In genomic region chr11:65478411-65479183, GRCh38 we compare ENCODE assay signal across 1 cellular context.
A peak's percentile ranks its signal among the peaks of the same experiment; 100 is the strongest.
TF ChIP-seq lines count a peak whose summit lies in the region.

No MANE protein-coding gene starts in this region.

TF ChIP-seq in K562, 482 proteins besides CTCF, POLR2A, EP300 and RAD21 (continued from another document):
- TF ChIP-seq, protein P1, sequence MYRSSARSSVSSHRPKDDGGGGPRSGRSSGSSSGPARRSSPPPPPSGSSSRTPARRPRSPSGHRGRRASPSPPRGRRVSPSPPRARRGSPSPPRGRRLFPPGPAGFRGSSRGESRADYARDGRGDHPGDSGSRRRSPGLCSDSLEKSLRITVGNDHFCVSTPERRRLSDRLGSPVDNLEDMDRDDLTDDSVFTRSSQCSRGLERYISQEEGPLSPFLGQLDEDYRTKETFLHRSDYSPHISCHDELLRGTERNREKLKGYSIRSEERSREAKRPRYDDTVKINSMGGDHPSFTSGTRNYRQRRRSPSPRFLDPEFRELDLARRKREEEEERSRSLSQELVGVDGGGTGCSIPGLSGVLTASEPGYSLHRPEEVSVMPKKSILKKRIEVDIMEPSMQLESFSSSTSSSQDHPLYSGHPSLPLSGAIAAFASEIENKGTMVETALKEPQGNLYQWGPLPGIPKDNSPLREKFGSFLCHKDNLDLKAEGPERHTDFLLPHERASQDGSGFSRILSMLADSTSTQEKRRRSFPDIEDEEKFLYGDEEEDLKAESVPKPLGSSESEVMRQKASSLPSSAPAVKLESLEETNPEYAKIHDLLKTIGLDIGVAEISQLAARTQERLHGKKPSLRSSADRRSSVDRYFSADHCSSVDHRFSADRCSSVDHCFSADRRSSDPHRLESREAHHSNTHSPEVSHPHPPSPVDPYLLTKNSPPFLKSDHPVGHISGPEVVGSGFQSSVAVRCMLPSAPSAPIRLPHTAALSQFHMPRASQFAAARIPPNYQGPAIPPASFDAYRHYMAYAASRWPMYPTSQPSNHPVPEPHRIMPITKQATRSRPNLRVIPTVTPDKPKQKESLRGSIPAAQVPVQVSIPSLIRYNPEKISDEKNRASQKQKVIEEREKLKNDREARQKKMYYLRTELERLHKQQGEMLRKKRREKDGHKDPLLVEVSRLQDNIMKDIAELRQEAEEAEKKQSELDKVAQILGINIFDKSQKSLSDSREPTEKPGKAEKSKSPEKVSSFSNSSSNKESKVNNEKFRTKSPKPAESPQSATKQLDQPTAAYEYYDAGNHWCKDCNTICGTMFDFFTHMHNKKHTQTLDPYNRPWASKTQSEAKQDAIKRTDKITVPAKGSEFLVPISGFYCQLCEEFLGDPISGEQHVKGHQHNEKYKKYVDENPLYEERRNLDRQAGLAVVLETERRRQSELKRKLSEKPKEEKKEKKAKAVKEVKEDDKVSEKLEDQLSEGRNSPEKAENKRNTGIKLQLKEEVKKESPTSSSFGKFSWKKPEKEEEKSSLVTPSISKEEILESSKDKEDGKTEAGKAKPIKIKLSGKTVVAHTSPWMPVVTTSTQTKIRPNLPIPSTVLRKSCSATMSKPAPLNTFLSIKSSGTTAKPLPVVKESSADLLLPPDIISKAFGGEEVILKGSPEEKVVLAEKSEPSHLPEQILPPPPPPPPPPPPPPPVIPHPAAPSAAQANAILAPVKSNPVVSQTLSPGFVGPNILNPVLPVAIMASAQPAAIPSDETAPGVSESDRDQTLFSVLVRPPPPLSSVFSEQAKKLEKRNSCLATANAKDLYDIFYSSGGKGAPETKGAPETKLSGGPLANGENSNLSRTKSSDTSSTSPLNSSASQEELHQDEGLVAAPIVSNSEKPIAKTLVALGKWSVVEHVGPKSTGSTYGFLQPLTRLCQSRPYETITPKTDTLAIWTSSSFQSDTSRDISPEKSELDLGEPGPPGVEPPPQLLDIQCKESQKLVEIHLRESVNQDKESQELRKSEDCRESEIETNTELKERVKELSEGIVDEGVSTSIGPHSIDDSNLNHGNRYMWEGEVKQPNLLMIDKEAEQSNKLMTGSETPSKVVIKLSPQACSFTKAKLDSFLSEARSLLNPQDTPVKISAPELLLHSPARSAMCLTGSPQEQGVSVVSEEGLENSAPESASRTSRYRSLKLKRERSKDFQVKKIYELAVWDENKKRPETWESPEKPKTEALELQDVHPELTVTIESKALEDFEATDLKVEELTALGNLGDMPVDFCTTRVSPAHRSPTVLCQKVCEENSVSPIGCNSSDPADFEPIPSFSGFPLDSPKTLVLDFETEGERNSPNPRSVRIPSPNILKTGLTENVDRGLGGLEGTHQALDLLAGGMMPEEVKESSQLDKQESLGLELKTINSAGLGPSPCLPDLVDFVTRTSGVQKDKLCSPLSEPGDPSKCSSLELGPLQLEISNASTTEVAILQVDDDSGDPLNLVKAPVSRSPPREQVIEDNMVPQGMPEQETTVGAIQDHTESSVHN (IDR thresholded peaks at IDR 0.05; ENCODE audit: borderline replicate concordance in 1 of 2, low read depth in 1 of 2), result no peak
- TF ChIP-seq KLF16 (IDR thresholded peaks at IDR 0.05), result 0 out of 2 replicates have a peak, but pooled peaks have one; percentile 7
- TF ChIP-seq, protein P2, sequence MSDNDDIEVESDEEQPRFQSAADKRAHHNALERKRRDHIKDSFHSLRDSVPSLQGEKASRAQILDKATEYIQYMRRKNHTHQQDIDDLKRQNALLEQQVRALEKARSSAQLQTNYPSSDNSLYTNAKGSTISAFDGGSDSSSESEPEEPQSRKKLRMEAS (CRISPR knock-in tag; IDR thresholded peaks at IDR 0.05), result 0 out of 2 replicates have a peak, but pooled peaks have one; percentile 28
- TF ChIP-seq, protein P3, sequence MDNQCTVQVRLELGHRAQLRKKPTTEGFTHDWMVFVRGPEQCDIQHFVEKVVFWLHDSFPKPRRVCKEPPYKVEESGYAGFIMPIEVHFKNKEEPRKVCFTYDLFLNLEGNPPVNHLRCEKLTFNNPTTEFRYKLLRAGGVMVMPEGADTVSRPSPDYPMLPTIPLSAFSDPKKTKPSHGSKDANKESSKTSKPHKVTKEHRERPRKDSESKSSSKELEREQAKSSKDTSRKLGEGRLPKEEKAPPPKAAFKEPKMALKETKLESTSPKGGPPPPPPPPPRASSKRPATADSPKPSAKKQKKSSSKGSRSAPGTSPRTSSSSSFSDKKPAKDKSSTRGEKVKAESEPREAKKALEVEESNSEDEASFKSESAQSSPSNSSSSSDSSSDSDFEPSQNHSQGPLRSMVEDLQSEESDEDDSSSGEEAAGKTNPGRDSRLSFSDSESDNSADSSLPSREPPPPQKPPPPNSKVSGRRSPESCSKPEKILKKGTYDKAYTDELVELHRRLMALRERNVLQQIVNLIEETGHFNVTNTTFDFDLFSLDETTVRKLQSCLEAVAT (IDR thresholded peaks at IDR 0.05), result peak; percentile 9 to 72; a peak in 3 of 4 replicates
- peak; percentile 90 for TF ChIP-seq ZNF395 (CRISPR knock-in tag; IDR thresholded peaks at IDR 0.05)
- TF ChIP-seq HSF4 (CRISPR knock-in tag; IDR thresholded peaks at IDR 0.05; ENCODE audit: borderline replicate concordance), result peak; percentile 79
- TF ChIP-seq ZNF143 (CRISPR knock-in tag; IDR thresholded peaks at IDR 0.05), result peak; percentile 72
- TF ChIP-seq CREM (IDR thresholded peaks at IDR 0.05; ENCODE audit: low read depth), result peak; percentile 85
- peak; percentile 22; the same call in 1 of the 2 replicates for TF ChIP-seq MBD2 (IDR thresholded peaks at IDR 0.05; ENCODE audit: borderline replicate concordance, low read depth)
- TF ChIP-seq ZNF707 (CRISPR knock-in tag; conservative IDR thresholded peaks at IDR 0.05), result no peak; the same call in 1 of the 2 replicates
- TF ChIP-seq, protein P4, sequence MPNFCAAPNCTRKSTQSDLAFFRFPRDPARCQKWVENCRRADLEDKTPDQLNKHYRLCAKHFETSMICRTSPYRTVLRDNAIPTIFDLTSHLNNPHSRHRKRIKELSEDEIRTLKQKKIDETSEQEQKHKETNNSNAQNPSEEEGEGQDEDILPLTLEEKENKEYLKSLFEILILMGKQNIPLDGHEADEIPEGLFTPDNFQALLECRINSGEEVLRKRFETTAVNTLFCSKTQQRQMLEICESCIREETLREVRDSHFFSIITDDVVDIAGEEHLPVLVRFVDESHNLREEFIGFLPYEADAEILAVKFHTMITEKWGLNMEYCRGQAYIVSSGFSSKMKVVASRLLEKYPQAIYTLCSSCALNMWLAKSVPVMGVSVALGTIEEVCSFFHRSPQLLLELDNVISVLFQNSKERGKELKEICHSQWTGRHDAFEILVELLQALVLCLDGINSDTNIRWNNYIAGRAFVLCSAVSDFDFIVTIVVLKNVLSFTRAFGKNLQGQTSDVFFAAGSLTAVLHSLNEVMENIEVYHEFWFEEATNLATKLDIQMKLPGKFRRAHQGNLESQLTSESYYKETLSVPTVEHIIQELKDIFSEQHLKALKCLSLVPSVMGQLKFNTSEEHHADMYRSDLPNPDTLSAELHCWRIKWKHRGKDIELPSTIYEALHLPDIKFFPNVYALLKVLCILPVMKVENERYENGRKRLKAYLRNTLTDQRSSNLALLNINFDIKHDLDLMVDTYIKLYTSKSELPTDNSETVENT (CRISPR knock-in tag; IDR thresholded peaks at IDR 0.05), result peak; percentile 54; the same call in 1 of the 2 replicates
